10 cellular contexts compared by ENCODE assay signal in genomic region chr9:129500166-129500862, GRCh38.
DNase-seq lines count a peak whose midpoint lies in the region; ATAC-seq and TF ChIP-seq lines count a peak whose summit lies in the region.
"Had no signal": no experiment of that assay in that cellular context is flagged by ENCODE, and none has a peak within 500 bp of the region (broad histone marks: within the 10 kb centered on the region; RNA-seq: fewer than 3 reads in every experiment).

No MANE protein-coding gene starts in this region.

- peaks cover 83% of the 10 kb centered on the region for H3K4me1 Mint-ChIP-seq in HFFc6 (ENCODE audit: low read depth)
- H3K4me1 Mint-ChIP-seq in activated CD4-positive, alpha-beta T cell treated with anti-CD3 and anti-CD28 coated beads for 36 hours: peaks cover 25% of the 10 kb centered on the region
- H3K4me1 Mint-ChIP-seq in stimulated activated naive CD8-positive, alpha-beta T cell treated with anti-CD3 and anti-CD28 coated beads, Interleukin-15, amount 100 ng/mL, for 72 hours: peaks cover 52% of the 10 kb centered on the region

- peak overlapping the region; percentile 0 to 100 (median 100) for H3K27ac ChIP-seq in stomach

- H3K4me3 Mint-ChIP-seq in HFFc6: no peak overlapping the region
- H3K4me3 Mint-ChIP-seq in activated CD4-positive, alpha-beta T cell treated with anti-CD3 and anti-CD28 coated beads for 36 hours: no peak overlapping the region
- no peak overlapping the region for H3K4me3 Mint-ChIP-seq in stimulated activated naive CD8-positive, alpha-beta T cell treated with anti-CD3 and anti-CD28 coated beads, Interleukin-15, amount 100 ng/mL, for 72 hours

- intact Hi-C loops in stomach (cut with DNase I; ENCODE audit: low total_unique reads): no loop called here
- intact Hi-C loops in activated CD4-positive, alpha-beta T cell treated with anti-CD3 and anti-CD28 coated beads for 36 hours (cut with DNase I, micrococcal nuclease): no loop called here

- peaks cover 2% of the 10 kb centered on the region for H3K27me3 Mint-ChIP-seq in HFFc6 (ENCODE audit: insufficient read depth)
- H3K27me3 Mint-ChIP-seq in activated CD4-positive, alpha-beta T cell treated with anti-CD3 and anti-CD28 coated beads for 36 hours: no peaks in the 10 kb centered on the region
- H3K27me3 Mint-ChIP-seq in stimulated activated naive CD8-positive, alpha-beta T cell treated with anti-CD3 and anti-CD28 coated beads, Interleukin-15, amount 100 ng/mL, for 72 hours: no peaks in the 10 kb centered on the region

- ATAC-seq in activated CD4-positive, alpha-beta T cell treated with anti-CD3 and anti-CD28 coated beads for 36 hours: no peak
- no peak for ATAC-seq in stimulated activated naive CD8-positive, alpha-beta T cell treated with anti-CD3 and anti-CD28 coated beads, Interleukin-15, amount 100 ng/mL, for 72 hours
- no peak for ATAC-seq in HG03039 (IDR thresholded peaks at IDR 0.05; ENCODE audit: unreplicated experiment)

- 49 to 62% (median 56%) methylated on average over 18 of the region's 18 CpGs for WGBS in stomach, 5 donors

- H3K27me3 ChIP-seq in stomach: no peaks in the 10 kb centered on the region

- TF ChIP-seq EP300 in stomach (IDR thresholded peaks at IDR 0.05): no peak

- H3K27ac Mint-ChIP-seq in HFFc6: peak overlapping the region; percentile 74
- H3K27ac Mint-ChIP-seq in activated CD4-positive, alpha-beta T cell treated with anti-CD3 and anti-CD28 coated beads for 36 hours: no peak overlapping the region
- peak overlapping the region in 1 of 2 donors; percentile 11 for H3K27ac Mint-ChIP-seq in stimulated activated naive CD8-positive, alpha-beta T cell treated with anti-CD3 and anti-CD28 coated beads, Interleukin-15, amount 100 ng/mL, for 72 hours

- POLR2A ChIA-PET in activated CD4-positive, alpha-beta T cell treated with anti-CD3 and anti-CD28 coated beads for 36 hours (lab: Charles Lee): interaction anchor here (0.5 kb wide), 1 partner anchor 198 kb away, joined by 3 read pairs; no protein-coding TSS in a partner anchor

- peaks cover 4 to 25% (median 16%) of the 10 kb centered on the region in 4 donors for H3K36me3 ChIP-seq in stomach

- no peak for DNase-seq in HFFc6
- peak; percentile 89 for DNase-seq in astrocyte of the spinal cord (ENCODE audit: low read depth, low spot score)
- peak; percentile 33 for DNase-seq in kidney tubule cell (ENCODE audit: low spot score)
- DNase-seq in stomach: no peak
- DNase-seq in activated CD4-positive, alpha-beta T cell treated with anti-CD3 and anti-CD28 coated beads for 36 hours: no peak
- no peak for DNase-seq in stimulated activated naive CD8-positive, alpha-beta T cell treated with anti-CD3 and anti-CD28 coated beads, Interleukin-15, amount 100 ng/mL, for 72 hours
- no peak for DNase-seq in activated CD4-positive, alpha-beta T cell treated with anti-CD3 and anti-CD28 coated beads, Interleukin-2, amount 50 U/mL, for 4 hours
- DNase-seq: NCI-H446 treated with DMSO at 0.1 percent for 48 hours; stimulated activated CD4-positive, alpha-beta T cell treated with anti-CD3 and anti-CD28 coated beads, Interleukin-4, amount 100 ng/mL, for 4 hours had no signal

- H3K4me1 ChIP-seq in stomach: peaks cover 45 to 68% (median 57%) of the 10 kb centered on the region in 4 donors

- in situ Hi-C loops in astrocyte of the spinal cord (cut with HindIII; ENCODE audit: low sequenced_read_pairs): no loop called here

- no peak for TF ChIP-seq POLR2A in stomach (IDR thresholded peaks at IDR 0.05)

- H3K9me3 ChIP-seq in stomach: no peaks in the 10 kb centered on the region

- CTCF ChIA-PET in activated CD4-positive, alpha-beta T cell treated with anti-CD3 and anti-CD28 coated beads for 36 hours (lab: Charles Lee): no interaction called here

- peaks cover 27% of the 10 kb centered on the region for H3K36me3 Mint-ChIP-seq in HFFc6 (ENCODE audit: low read depth)
- H3K36me3 Mint-ChIP-seq in activated CD4-positive, alpha-beta T cell treated with anti-CD3 and anti-CD28 coated beads for 36 hours (ENCODE audit: low read depth): peaks cover 20% of the 10 kb centered on the region

- TF ChIP-seq CTCF in HFFc6 (IDR thresholded peaks at IDR 0.05) (no peak), astrocyte of the spinal cord (IDR thresholded peaks at IDR 0.05; ENCODE audit: low read depth, low read length) (peak; percentile 15), stomach (IDR thresholded peaks at IDR 0.05) (no peak)

- no peak overlapping the region for H3K4me3 ChIP-seq in astrocyte of the spinal cord (ENCODE audit: low read depth, low read length)
- no peak overlapping the region for H3K4me3 ChIP-seq in stomach

- H3K9me3 Mint-ChIP-seq in HFFc6: no peaks in the 10 kb centered on the region
- H3K9me3 Mint-ChIP-seq in activated CD4-positive, alpha-beta T cell treated with anti-CD3 and anti-CD28 coated beads for 36 hours (ENCODE audit: low read depth): no peaks in the 10 kb centered on the region
- H3K9me3 Mint-ChIP-seq in stimulated activated naive CD8-positive, alpha-beta T cell treated with anti-CD3 and anti-CD28 coated beads, Interleukin-15, amount 100 ng/mL, for 72 hours: no peaks in the 10 kb centered on the region

Comparison
In these comparisons a context has a peak if more than half of its experiments do, and no peak if none do; other contexts are left out.
1. DNase-seq: peak in astrocyte of the spinal cord (single experiment) and kidney tubule cell (single experiment); none in HFFc6 (single experiment), stomach (single experiment), activated CD4-positive, alpha-beta T cell treated with anti-CD3 and anti-CD28 coated beads for 36 hours (single experiment), stimulated activated naive CD8-positive, alpha-beta T cell treated with anti-CD3 and anti-CD28 coated beads, Interleukin-15, amount 100 ng/mL, for 72 hours (0 of 2) and activated CD4-positive, alpha-beta T cell treated with anti-CD3 and anti-CD28 coated beads, Interleukin-2, amount 50 U/mL, for 4 hours (0 of 2).